In the genomic region with DNA sequence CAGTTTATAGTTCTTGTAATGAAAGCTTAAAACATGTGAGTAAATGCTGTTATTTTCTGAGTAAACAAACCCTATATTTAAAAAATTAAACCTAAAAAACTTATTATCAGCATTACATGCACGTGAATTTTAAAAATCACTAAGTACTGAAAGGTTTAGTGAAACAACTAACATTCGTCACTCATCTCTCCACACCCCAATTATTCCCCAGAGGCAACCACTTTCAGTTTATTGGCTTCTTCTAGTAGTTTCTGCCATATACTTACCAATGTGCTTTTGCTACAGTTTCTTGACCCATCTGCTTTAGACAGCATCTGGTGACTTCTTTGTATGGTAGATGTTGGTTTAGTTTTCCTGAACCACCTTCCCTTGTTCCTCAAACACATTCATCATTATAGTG, we compare ENCODE assay signal across 24 cellular contexts. TPM values are rescaled to one million over a fixed set of nuclear protein-coding genes. Genes with fewer than 3 reads are reported as not detected.
"Had no signal": no experiment of that assay in that cellular context is flagged by ENCODE, and none has a peak within 500 bp of the region (broad histone marks: within the 10 kb centered on the region; RNA-seq: fewer than 3 reads in every experiment).

No MANE protein-coding gene starts in this region.

- H3K4me3 ChIP-seq: coronary artery, esophagus squamous epithelium, gastrocnemius medialis, lower lobe of right lung, prostate gland, right atrium auricular region, smooth muscle cell, stomach, testis, tibial artery had no signal

- H3K4me2 ChIP-seq: smooth muscle cell had no signal

- DNase-seq: dermis blood vessel endothelial cell; effector memory CD4-positive, alpha-beta T cell; esophagus squamous epithelium; foreskin fibroblast; gastrocnemius medialis; head of caudate nucleus; left ventricle myocardium superior; lower lobe of right lung; naive thymus-derived CD8-positive, alpha-beta T cell; nephron progenitor cell; nucleus accumbens; stimulated activated CD4-positive, alpha-beta T cell treated with anti-CD3 and anti-CD28 coated beads, Interleukin-12 subunit alpha, Interleukin-12 subunit beta, amount 100 ng/mL, for 4 hours; stimulated activated CD4-positive, alpha-beta T cell treated with anti-CD3 and anti-CD28 coated beads, Interleukin-1b, Interleukin-23, amount 100 ng/mL, for 48 hours; stimulated activated CD4-positive, alpha-beta T cell treated with anti-CD3 and anti-CD28 coated beads, Interleukin-4, amount 100 ng/mL, for 1 hour; stimulated activated naive CD4-positive, alpha-beta T cell treated with Interleukin-2 at 50 U/mL for 16 hours; stomach; testis; tibial artery had no signal

- H3K27ac ChIP-seq: coronary artery, esophagus squamous epithelium, gastrocnemius medialis, lower lobe of right lung, prostate gland, right atrium auricular region, stomach, testis, tibial artery had no signal

- ATAC-seq: gastrocnemius medialis; left ventricle myocardium superior; lower lobe of right lung; naive thymus-derived CD8-positive, alpha-beta T cell; sciatic nerve; stimulated activated effector memory CD8-positive, alpha-beta T cell treated with anti-CD3 and anti-CD28 coated beads, Interleukin-12 subunit alpha, Interleukin-12 subunit beta, amount 100 ng/mL, for 72 hours had no signal

- H3K36me3 ChIP-seq: esophagus squamous epithelium, gastrocnemius medialis, lower lobe of right lung, prostate gland, right atrium auricular region, tibial artery had no signal

- H3K9me3 ChIP-seq: esophagus squamous epithelium, gastrocnemius medialis, lower lobe of right lung, prostate gland, right atrium auricular region, stomach, testis, tibial artery had no signal

- H3K4me1 ChIP-seq: prostate gland, right atrium auricular region had no signal

- H3K27me3 ChIP-seq: esophagus squamous epithelium, gastrocnemius medialis, right atrium auricular region, stomach, testis, tibial artery had no signal

RNA-seq across cellular contexts. Expression of a gene that starts 58.1 kb away (rescaled TPM):
- total RNA-seq: naive thymus-derived CD8-positive, alpha-beta T cell had no signal
